Comparison of ENCODE assay signal across 15 cellular contexts in the genomic region with DNA sequence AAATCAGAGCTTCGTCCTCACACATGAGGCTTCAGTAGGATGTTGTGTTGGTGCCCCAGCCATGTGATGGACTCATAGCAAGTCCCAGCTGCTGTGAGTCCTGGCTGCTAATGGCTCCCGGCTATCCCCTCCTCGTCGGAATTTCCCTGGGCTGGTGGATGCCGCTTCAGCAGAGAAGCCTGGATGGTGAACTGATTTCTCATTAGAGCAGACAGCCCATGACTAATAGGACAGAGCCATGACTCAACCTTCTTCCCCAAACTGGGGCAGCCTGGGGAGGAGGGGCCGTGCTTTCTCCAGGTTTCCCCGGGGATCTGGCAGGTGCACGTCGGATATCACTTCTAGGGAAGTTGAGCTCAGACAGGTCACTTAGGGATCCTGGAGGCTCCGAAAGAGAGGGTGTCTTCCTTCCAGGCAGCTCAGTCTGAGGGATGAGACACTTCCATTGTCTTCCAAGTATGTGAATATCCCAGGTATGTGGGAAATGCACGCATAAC.
DNase-seq lines count a peak whose midpoint lies in the region; ATAC-seq and TF ChIP-seq lines count a peak whose summit lies in the region.
"Had no signal": no experiment of that assay in that cellular context is flagged by ENCODE, and none has a peak within 500 bp of the region (broad histone marks: within the 10 kb centered on the region; RNA-seq: fewer than 3 reads in every experiment).

No MANE protein-coding gene starts in this region.

- H3K4me1 ChIP-seq in RWPE2 (ENCODE audit: insufficient read depth, poor library complexity, severe bottlenecking): no peaks in the 10 kb centered on the region
- H3K4me1 ChIP-seq in MM.1S (ENCODE audit: low read length): no peaks in the 10 kb centered on the region
- H3K4me1 ChIP-seq: BE2C had no signal

- no peaks in the 10 kb centered on the region for H3K79me2 ChIP-seq in MM.1S (ENCODE audit: low read length)

- TF ChIP-seq CTCF in RWPE2 (IDR thresholded peaks at IDR 0.05; ENCODE audit: poor library complexity, severe bottlenecking) (no peak), MM.1S (IDR thresholded peaks at IDR 0.05; ENCODE audit: low read length) (no peak)
- TF ChIP-seq CTCF in activated CD8-positive, alpha-beta T cell treated with anti-CD3 and anti-CD28 coated beads for 36 hours (IDR thresholded peaks at IDR 0.05): no peak

- intact Hi-C loops in head of caudate nucleus (cut with DNase I): no loop called here
- intact Hi-C loops in activated CD8-positive, alpha-beta T cell treated with anti-CD3 and anti-CD28 coated beads for 36 hours (cut with micrococcal nuclease): no loop called here

- no peak overlapping the region for H3K4me2 ChIP-seq in MM.1S (ENCODE audit: low read depth, low read length)

- H3K27ac ChIP-seq in RWPE2 (ENCODE audit: poor library complexity, severe bottlenecking) (no peak overlapping the region), MM.1S (ENCODE audit: low read length) (no peak overlapping the region)
- H3K27ac ChIP-seq: dorsolateral prefrontal cortex had no signal

- no peaks in the 10 kb centered on the region for H3K27me3 Mint-ChIP-seq in activated CD8-positive, alpha-beta T cell treated with anti-CD3 and anti-CD28 coated beads for 36 hours
- no peaks in the 10 kb centered on the region for H3K27me3 Mint-ChIP-seq in T-helper 2 cell treated with Interferon-gamma antibody and Interleukin-4, amounts not matched to agents 5 μg/mL and 100 μg/mL, for 36 hours (ENCODE audit: low read depth)
- H3K27me3 Mint-ChIP-seq: activated naive CD8-positive, alpha-beta T cell treated with anti-CD3 and anti-CD28 coated beads, Interleukin-2, amount 50 U/mL, for 24 hours had no signal

- no peaks in the 10 kb centered on the region for H3K36me3 ChIP-seq in RWPE2 (ENCODE audit: low read depth)
- H3K36me3 ChIP-seq in MM.1S (replicated peaks; ENCODE audit: insufficient read depth, low read length): no peaks in the 10 kb centered on the region
- H3K36me3 ChIP-seq: BE2C had no signal

- POLR2A ChIA-PET in activated CD8-positive, alpha-beta T cell treated with anti-CD3 and anti-CD28 coated beads for 36 hours (lab: Charles Lee): no interaction called here

- H3K27me3 ChIP-seq in RWPE2 (ENCODE audit: insufficient read depth, poor library complexity, severe bottlenecking): no peaks in the 10 kb centered on the region
- no peaks in the 10 kb centered on the region for H3K27me3 ChIP-seq in MM.1S (replicated peaks; ENCODE audit: insufficient read depth, low read length)
- H3K27me3 ChIP-seq: BE2C had no signal

- ATAC-seq in RWPE2 (ENCODE audit: low read depth) (peak; percentile 97), HG03135 (IDR thresholded peaks at IDR 0.05; ENCODE audit: unreplicated experiment) (no peak)
- no peak for ATAC-seq in activated CD8-positive, alpha-beta T cell treated with anti-CD3 and anti-CD28 coated beads for 36 hours
- ATAC-seq: activated naive CD8-positive, alpha-beta T cell treated with anti-CD3 and anti-CD28 coated beads, Interleukin-2, amount 50 U/mL, for 24 hours had no signal

- no peak overlapping the region for H2AFZ ChIP-seq in MM.1S (ENCODE audit: low read length)

- H3K9me2 ChIP-seq in MM.1S (replicated peaks; ENCODE audit: insufficient read depth, low read length): no peaks in the 10 kb centered on the region

- H3K4me1 Mint-ChIP-seq in activated CD8-positive, alpha-beta T cell treated with anti-CD3 and anti-CD28 coated beads for 36 hours (ENCODE audit: low read depth): no peaks in the 10 kb centered on the region
- no peaks in the 10 kb centered on the region for H3K4me1 Mint-ChIP-seq in T-helper 2 cell treated with Interferon-gamma antibody and Interleukin-4, amounts not matched to agents 5 μg/mL and 100 μg/mL, for 36 hours (ENCODE audit: low read depth)
- H3K4me1 Mint-ChIP-seq: activated naive CD8-positive, alpha-beta T cell treated with anti-CD3 and anti-CD28 coated beads, Interleukin-2, amount 50 U/mL, for 24 hours had no signal

- CTCF ChIA-PET in activated CD8-positive, alpha-beta T cell treated with anti-CD3 and anti-CD28 coated beads for 36 hours (lab: Charles Lee): no interaction called here

- H3K9me3 ChIP-seq in RWPE2 (ENCODE audit: severe bottlenecking): no peaks in the 10 kb centered on the region
- no peaks in the 10 kb centered on the region for H3K9me3 ChIP-seq in MM.1S (replicated peaks; ENCODE audit: insufficient read depth, low read length)
- H3K9me3 ChIP-seq: BE2C had no signal

- no peak overlapping the region for H3K9ac ChIP-seq in MM.1S (ENCODE audit: low read length)

- peaks cover 8% of the 10 kb centered on the region for H3K9me3 Mint-ChIP-seq in activated CD8-positive, alpha-beta T cell treated with anti-CD3 and anti-CD28 coated beads for 36 hours
- H3K9me3 Mint-ChIP-seq in T-helper 2 cell treated with Interferon-gamma antibody and Interleukin-4, amounts not matched to agents 5 μg/mL and 100 μg/mL, for 36 hours: peaks cover 3% of the 10 kb centered on the region

- H3F3A ChIP-seq in MM.1S (ENCODE audit: insufficient read depth, low read length): no peaks in the 10 kb centered on the region

- DNase-seq in 8988T: peak; percentile 63
- peak; percentile 81 for DNase-seq in H4 (ENCODE audit: low spot score)
- peak; percentile 80 for DNase-seq in RWPE2 (ENCODE audit: low spot score)
- peak; percentile 17 to 84 (median 55) for DNase-seq in head of caudate nucleus
- DNase-seq in activated CD8-positive, alpha-beta T cell treated with anti-CD3 and anti-CD28 coated beads for 36 hours: no peak
- no peak for DNase-seq in MM.1S
- DNase-seq in T-helper 2 cell treated with Interferon-gamma antibody and Interleukin-4, amounts not matched to agents 5 μg/mL and 100 μg/mL, for 36 hours (ENCODE audit: low spot score): no peak
- DNase-seq: activated naive CD8-positive, alpha-beta T cell treated with anti-CD3 and anti-CD28 coated beads, Interleukin-2, amount 50 U/mL, for 24 hours; BE2C; dorsolateral prefrontal cortex; foreskin fibroblast; NCI-H1436 treated with DMSO at 0.1 percent for 48 hours; NK-92 treated with Interleukin-12 subunit alpha and Interleukin-12 subunit beta, amount 100 ng/mL, for 24 hours; stimulated activated CD4-positive, alpha-beta T cell treated with anti-CD3 and anti-CD28 coated beads, Interleukin-12 subunit alpha, Interleukin-12 subunit beta, amount 100 ng/mL, for 4 hours had no signal

- no peak overlapping the region for H3K4me3 Mint-ChIP-seq in activated CD8-positive, alpha-beta T cell treated with anti-CD3 and anti-CD28 coated beads for 36 hours
- H3K4me3 Mint-ChIP-seq in T-helper 2 cell treated with Interferon-gamma antibody and Interleukin-4, amounts not matched to agents 5 μg/mL and 100 μg/mL, for 36 hours: no peak overlapping the region
- H3K4me3 Mint-ChIP-seq: activated naive CD8-positive, alpha-beta T cell treated with anti-CD3 and anti-CD28 coated beads, Interleukin-2, amount 50 U/mL, for 24 hours had no signal

- H3K36me3 Mint-ChIP-seq in activated CD8-positive, alpha-beta T cell treated with anti-CD3 and anti-CD28 coated beads for 36 hours (ENCODE audit: low read depth): peaks cover 23% of the 10 kb centered on the region
- H3K36me3 Mint-ChIP-seq in T-helper 2 cell treated with Interferon-gamma antibody and Interleukin-4, amounts not matched to agents 5 μg/mL and 100 μg/mL, for 36 hours (ENCODE audit: low read depth): peaks cover 13% of the 10 kb centered on the region

- H3K4me3 ChIP-seq in RWPE2 (ENCODE audit: severe bottlenecking) (no peak overlapping the region), MM.1S (ENCODE audit: low read length) (no peak overlapping the region)
- H3K4me3 ChIP-seq: dorsolateral prefrontal cortex had no signal

- no peak overlapping the region for H3K27ac Mint-ChIP-seq in activated CD8-positive, alpha-beta T cell treated with anti-CD3 and anti-CD28 coated beads for 36 hours
- no peak overlapping the region for H3K27ac Mint-ChIP-seq in T-helper 2 cell treated with Interferon-gamma antibody and Interleukin-4, amounts not matched to agents 5 μg/mL and 100 μg/mL, for 36 hours
- H3K27ac Mint-ChIP-seq: activated naive CD8-positive, alpha-beta T cell treated with anti-CD3 and anti-CD28 coated beads, Interleukin-2, amount 50 U/mL, for 24 hours had no signal

- H4K20me1 ChIP-seq in MM.1S (ENCODE audit: insufficient read depth, low read length): no peaks in the 10 kb centered on the region

Comparison
In these comparisons a context has a peak if more than half of its experiments do, and no peak if none do; other contexts are left out.
1. DNase-seq: peak in 8988T (single experiment), H4 (single experiment), RWPE2 (single experiment) and head of caudate nucleus (42 of 42); none in activated CD8-positive, alpha-beta T cell treated with anti-CD3 and anti-CD28 coated beads for 36 hours (single experiment), MM.1S (single experiment) and T-helper 2 cell treated with Interferon-gamma antibody and Interleukin-4, amounts not matched to agents 5 μg/mL and 100 μg/mL, for 36 hours (single experiment).